ENCODE assay signal across 9 cellular contexts in genomic region chr7:19665399-19666008, GRCh38. TPM values are rescaled to one million over a fixed set of nuclear protein-coding genes. Genes with fewer than 3 reads are reported as not detected.
DNase-seq lines count a peak whose midpoint lies in the region; ATAC-seq and TF ChIP-seq lines count a peak whose summit lies in the region.
"Had no signal": no experiment of that assay in that cellular context is flagged by ENCODE, and none has a peak within 500 bp of the region (broad histone marks: within the 10 kb centered on the region; RNA-seq: fewer than 3 reads in every experiment).

No MANE protein-coding gene starts in this region.

- no peaks in the 10 kb centered on the region for H3K4me1 ChIP-seq in foreskin keratinocyte
- peaks cover 0 to 6% (median 0%) of the 10 kb centered on the region in 4 donors for H3K4me1 ChIP-seq in transverse colon
- no peaks in the 10 kb centered on the region for H3K4me1 ChIP-seq in aorta (ENCODE audit: control insufficient read depth in 1 of 2, insufficient read depth in 2 of 2, low read length in 2 of 2)

- TF ChIP-seq EP300 in transverse colon (IDR thresholded peaks at IDR 0.05; ENCODE audit: low read depth) = no peak

- H3K9me3 ChIP-seq in transverse colon (no peaks in the 10 kb centered on the region), aorta (ENCODE audit: control insufficient read depth, low read length) (no peaks in the 10 kb centered on the region)

- H3K36me3 ChIP-seq in transverse colon (no peaks in the 10 kb centered on the region), aorta (ENCODE audit: control insufficient read depth in 1 of 2, insufficient read depth in 2 of 2, low read length in 1 of 2) (no peaks in the 10 kb centered on the region)

- no peak overlapping the region for H3K27ac ChIP-seq in foreskin keratinocyte
- no peak overlapping the region for H3K27ac ChIP-seq in transverse colon
- no peak overlapping the region for H3K27ac ChIP-seq in aorta (ENCODE audit: low read depth in 1 of 2, low read length in 2 of 2)
- H3K27ac ChIP-seq: skin epidermis had no signal

- DNase-seq in DMS53 treated with DMSO at 0.1 percent for 48 hours (lab: John Stamatoyannopoulos, UW; ENCODE audit: unreplicated experiment) = peak; percentile 85
- peak; percentile 9 for DNase-seq in SKM-1 treated with dmso at 0.1 percent for 144 hours (lab: John Stamatoyannopoulos, UW; ENCODE audit: unreplicated experiment)
- peak in 1 of 2 donors; percentile 34 for DNase-seq in foreskin keratinocyte
- no peak for DNase-seq in transverse colon
- no peak for DNase-seq in aorta
- no peak for DNase-seq in OCI-M2 (lab: John Stamatoyannopoulos, UW; ENCODE audit: unreplicated experiment)

- no peak for TF ChIP-seq POLR2A in transverse colon (IDR thresholded peaks at IDR 0.05)

- 0 to 4% methylated on average over 1 of the region's 1 CpG for WGBS in transverse colon (ENCODE audit: low coverage in 1 of 2), 2 donors
- 0 to 4% methylated on average over 1 of the region's 1 CpG for WGBS in aorta, 2 donors

- H3K27me3 ChIP-seq in foreskin keratinocyte = peaks cover 2% of the 10 kb centered on the region
- H3K27me3 ChIP-seq in transverse colon = no peaks in the 10 kb centered on the region
- no peaks in the 10 kb centered on the region for H3K27me3 ChIP-seq in aorta (ENCODE audit: control insufficient read depth in 1 of 2, insufficient read depth in 2 of 2, low read length in 1 of 2)

- in situ Hi-C loops in transverse colon (cut with MboI; ENCODE audit: low pct_ligation_motif_present in 1 of 4, low pct_unique_long_range_greater_than_20kb in 1 of 4, low sequenced_read_pairs in 3 of 4) = loop anchor here in 1 of 4 donors (25.0 kb wide), 1 partner anchor 978 kb away; no protein-coding TSS in a partner anchor

- ATAC-seq in GM21528 (IDR thresholded peaks at IDR 0.05; ENCODE audit: low FRiP score, unreplicated experiment) = peak; percentile 56
- peak; percentile 62 for ATAC-seq in foreskin keratinocyte
- no peak for ATAC-seq in aorta (ENCODE audit: low FRiP score)

- H3K4me3 ChIP-seq in transverse colon (no peak overlapping the region), aorta (ENCODE audit: low read length in 2 of 2) (no peak overlapping the region)
- H3K4me3 ChIP-seq: skin epidermis had no signal

- intact Hi-C loops in transverse colon (cut with DNase I; ENCODE audit: low total_unique reads) = no loop called here
- intact Hi-C loops in aorta (cut with DNase I) = loop anchor here (10.0 kb wide), 2 partner anchors 1071 to 1311 kb away; no protein-coding TSS in a partner anchor

- peak; percentile 69 for TF ChIP-seq CTCF in LNCAP (IDR thresholded peaks at IDR 0.05)
- peak; percentile 78 for TF ChIP-seq CTCF in foreskin keratinocyte (conservative IDR thresholded peaks at IDR 0.05)
- peak; percentile 35 to 59 (median 49) for TF ChIP-seq CTCF in transverse colon (IDR thresholded peaks at IDR 0.05)

RNA-seq across cellular contexts. Expression of gene POLR1F, which starts 43.3 kb away (rescaled TPM):
- total RNA-seq in foreskin keratinocyte (24.8 and 25.5 TPM in 2 replicates), transverse colon (1 to 10 TPM in 3 of 4 donors, under 1 TPM in 1; 0.20 to 7.5 (median 3.7) TPM), aorta (10 to 100 TPM in 1 of 2 donors, 1 to 10 TPM in 1; 9.8 to 14.1 TPM)
- polyA plus RNA-seq in foreskin keratinocyte (10.1 and 11.0 TPM in 2 replicates), aorta (1 to 10 TPM; 3.8 to 6.8 TPM)

Comparison
In these comparisons a context has a peak if more than half of its experiments do, and no peak if none do; other contexts are left out.
1. DNase-seq: peak in DMS53 treated with DMSO at 0.1 percent for 48 hours (single experiment) and SKM-1 treated with dmso at 0.1 percent for 144 hours (single experiment); none in transverse colon (single experiment), aorta (0 of 2) and OCI-M2 (single experiment).
2. Peak in every context shown above with its lines, with median percentiles within 50 percentile points of each other: CTCF ChIP-seq.